Comparison of ENCODE assay signal across 22 cellular contexts in genomic region chr12:6052206-6052939, GRCh38.
"Had no signal": no experiment of that assay in that cellular context is flagged by ENCODE, and none has a peak within 500 bp of the region (broad histone marks: within the 10 kb centered on the region; RNA-seq: fewer than 3 reads in every experiment).

No MANE protein-coding gene starts in this region.

- H3K4me3 ChIP-seq: coronary artery, lower lobe of right lung, prostate gland, right atrium auricular region, thoracic aorta, tibial nerve, upper lobe of left lung had no signal

- H3K4me1 ChIP-seq: prostate gland had no signal

- H3K27ac Mint-ChIP-seq: effector memory CD8-positive, alpha-beta T cell; immature natural killer cell; natural killer cell; stimulated activated naive B cell treated with anti-CD40 and anti-IgM and Interleukin-4, amounts not matched to agents 10 μg/mL and 1 μg/mL and 100 μg/mL, for 72 hours; stimulated activated naive CD8-positive, alpha-beta T cell treated with anti-CD3 and anti-CD28 coated beads, Interleukin-15, Interleukin-2, amounts not matched to agents 100 ng/mL and 50 ng/mL, for 24 hours had no signal

- DNase-seq: effector memory CD8-positive, alpha-beta T cell; hypothalamus; immature natural killer cell; islet precursor cell; left colon; left ventricle myocardium superior; lower lobe of right lung; natural killer cell; stimulated activated CD4-positive, alpha-beta T cell treated with anti-CD3 and anti-CD28 coated beads, Interleukin-4, amount 100 ng/mL, for 4 hours; stimulated activated naive B cell treated with anti-CD40 and anti-IgM and Interleukin-4, amounts not matched to agents 10 μg/mL and 1 μg/mL and 100 μg/mL, for 72 hours; upper lobe of left lung had no signal

- FAIRE-seq: endometrium, frontal cortex, urothelium cell line had no signal

- H3K27ac ChIP-seq: lower lobe of right lung, neutrophil, prostate gland, right atrium auricular region had no signal

- H3K36me3 Mint-ChIP-seq: immature natural killer cell; natural killer cell; stimulated activated naive B cell treated with anti-CD40 and anti-IgM and Interleukin-4, amounts not matched to agents 10 μg/mL and 1 μg/mL and 100 μg/mL, for 72 hours had no signal

- H3K9me3 ChIP-seq: lower lobe of right lung, neutrophil, prostate gland, right atrium auricular region, thoracic aorta, tibial nerve, upper lobe of left lung had no signal

- H3K9me3 Mint-ChIP-seq: effector memory CD8-positive, alpha-beta T cell; natural killer cell; stimulated activated naive B cell treated with anti-CD40 and anti-IgM and Interleukin-4, amounts not matched to agents 10 μg/mL and 1 μg/mL and 100 μg/mL, for 72 hours; stimulated activated naive CD8-positive, alpha-beta T cell treated with anti-CD3 and anti-CD28 coated beads, Interleukin-15, Interleukin-2, amounts not matched to agents 100 ng/mL and 50 ng/mL, for 24 hours had no signal

- H3K27me3 ChIP-seq: right atrium auricular region, tibial nerve, upper lobe of left lung had no signal

- H3K4me3 Mint-ChIP-seq: effector memory CD8-positive, alpha-beta T cell; immature natural killer cell; natural killer cell; stimulated activated naive B cell treated with anti-CD40 and anti-IgM and Interleukin-4, amounts not matched to agents 10 μg/mL and 1 μg/mL and 100 μg/mL, for 72 hours; stimulated activated naive CD8-positive, alpha-beta T cell treated with anti-CD3 and anti-CD28 coated beads, Interleukin-15, Interleukin-2, amounts not matched to agents 100 ng/mL and 50 ng/mL, for 24 hours had no signal

- ATAC-seq: effector memory CD8-positive, alpha-beta T cell; left colon; left ventricle myocardium superior; lower lobe of right lung; natural killer cell; sciatic nerve; stimulated activated naive B cell treated with anti-CD40 and anti-IgM and Interleukin-4, amounts not matched to agents 10 μg/mL and 1 μg/mL and 100 μg/mL, for 72 hours had no signal

- H3K36me3 ChIP-seq: neutrophil, prostate gland, thoracic aorta, tibial nerve had no signal
